8 cellular contexts compared by ENCODE assay signal in the genomic region with DNA sequence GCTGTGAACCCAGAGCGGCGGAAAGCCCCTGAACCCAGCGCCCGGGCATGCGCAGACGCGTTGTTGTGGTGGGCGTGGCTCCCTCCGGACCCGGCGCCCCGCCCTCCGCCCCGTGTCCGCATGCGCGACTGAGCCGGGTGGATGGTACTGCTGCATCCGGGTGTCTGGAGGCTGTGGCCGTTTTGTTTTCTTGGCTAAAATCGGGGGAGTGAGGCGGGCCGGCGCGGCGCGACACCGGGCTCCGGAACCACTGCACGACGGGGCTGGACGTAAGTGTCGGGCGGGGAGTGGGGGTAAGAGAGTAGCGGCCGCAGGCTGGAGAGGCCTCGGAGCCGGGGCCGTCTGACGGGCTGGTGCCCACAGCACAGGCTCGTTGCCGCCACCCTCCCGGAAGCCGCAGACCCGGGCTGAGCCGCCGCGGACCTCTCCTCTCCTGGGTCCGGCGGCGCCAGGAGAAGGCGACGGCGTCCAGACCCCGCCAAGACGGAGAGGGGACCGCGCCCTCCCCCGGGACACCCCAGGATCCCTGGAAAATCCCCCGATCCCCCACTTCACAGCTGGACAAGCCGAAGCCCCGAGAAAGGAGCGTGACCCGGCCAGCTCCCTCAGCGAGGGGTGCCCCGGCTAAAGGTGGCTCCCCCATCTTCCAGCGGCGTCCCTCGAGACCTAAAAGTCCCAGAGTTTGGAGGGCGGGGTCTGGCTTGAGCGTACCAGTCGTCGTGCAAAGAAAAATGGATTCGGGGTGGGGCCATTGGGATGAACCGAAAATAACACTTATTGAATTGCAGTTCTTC. TPM values are rescaled to one million over a fixed set of nuclear protein-coding genes. Genes with fewer than 3 reads are reported as not detected.
DNase-seq lines count a peak whose midpoint lies in the region; FAIRE-seq and TF ChIP-seq lines count a peak whose summit lies in the region.

Gene TMEM50A (plus strand): TSS at position 147 of the 794 bp plus-strand sequence. CDS start 2,153 bp downstream, outside the sequence.

- H3K27ac ChIP-seq in SJCRH30, result peak within 1 kb of the TSS; percentile 66
- peak within 1 kb of the TSS; percentile 92 for H3K27ac ChIP-seq in neural cell (ENCODE audit: low read length)
- H3K27ac ChIP-seq in stomach smooth muscle (ENCODE audit: low read length), result peak within 1 kb of the TSS; percentile 88

- H3F3A ChIP-seq in Loucy (ENCODE audit: low read depth) (no peaks in the 10 kb centered on the region), neural cell (ENCODE audit: insufficient read depth, low read length, poor library complexity, severe bottlenecking) (no peaks in the 10 kb centered on the region)

- TF ChIP-seq RAD21 in neural cell (conservative IDR thresholded peaks at IDR 0.05), result peak; percentile 28

- H3K4me3 ChIP-seq in Loucy (ENCODE audit: low read length, poor library complexity, severe bottlenecking), result peak within 1 kb of the TSS; percentile 89
- peak within 1 kb of the TSS; percentile 68 for H3K4me3 ChIP-seq in SJCRH30
- peak within 1 kb of the TSS; percentile 97 for H3K4me3 ChIP-seq in neural cell (ENCODE audit: low read length)
- peak within 1 kb of the TSS; percentile 88 to 94 for H3K4me3 ChIP-seq in stomach smooth muscle (ENCODE audit: low read length in 2 of 2)

- no peaks in the 10 kb centered on the region; the same call in 1 of the 2 replicates for H3K36me3 ChIP-seq in ES-I3 (ENCODE audit: insufficient read depth, low read length)
- H3K36me3 ChIP-seq in Loucy (ENCODE audit: insufficient read depth, low read length), result peaks cover 6% of the 10 kb centered on the region; the same call in 1 of the 2 replicates
- peaks cover 10% of the 10 kb centered on the region for H3K36me3 ChIP-seq in SJCRH30
- H3K36me3 ChIP-seq in neural cell (ENCODE audit: insufficient read depth, low read length), result no peaks in the 10 kb centered on the region
- no peaks in the 10 kb centered on the region for H3K36me3 ChIP-seq in stomach smooth muscle (ENCODE audit: control insufficient read depth in 2 of 2, insufficient read depth in 2 of 2, low read length in 2 of 2)

- peak; percentile 58 for TF ChIP-seq POLR2A in H54 (IDR thresholded peaks at IDR 0.05; ENCODE audit: low read depth, low read length)

- H2AFZ ChIP-seq in Loucy (ENCODE audit: low read length) (peak within 1 kb of the TSS; percentile 86), neural cell (ENCODE audit: low read depth, low read length) (peak within 1 kb of the TSS; percentile 87)

- DNase-seq in H54 (ENCODE audit: insufficient read length, low spot score) (peak; percentile 65), SJCRH30 (peak; percentile 91 to 93), activated gamma-delta T cell treated with Interleukin-2 at 50 U/mL for 16 hours (peak; percentile 90), fibroblast of the conjunctiva (ENCODE audit: low read depth) (peak; percentile 79)

- peak within 1 kb of the TSS; percentile 94 for H3K9ac ChIP-seq in ES-I3 (ENCODE audit: low read depth, low read length)
- peak within 1 kb of the TSS; percentile 87 for H3K9ac ChIP-seq in Loucy (ENCODE audit: low read depth, low read length, poor library complexity, severe bottlenecking)
- H3K9ac ChIP-seq in neural cell (ENCODE audit: low read length), result peak within 1 kb of the TSS; percentile 93
- peak within 1 kb of the TSS; percentile 92 to 97 for H3K9ac ChIP-seq in stomach smooth muscle (ENCODE audit: low read length in 2 of 2)

- no peaks in the 10 kb centered on the region for H3K27me3 ChIP-seq in Loucy (ENCODE audit: insufficient read depth, low read length, poor library complexity, severe bottlenecking)
- no peaks in the 10 kb centered on the region for H3K27me3 ChIP-seq in SJCRH30
- no peaks in the 10 kb centered on the region for H3K27me3 ChIP-seq in neural cell (ENCODE audit: insufficient read depth, low read depth, low read length)
- no peaks in the 10 kb centered on the region for H3K27me3 ChIP-seq in stomach smooth muscle (ENCODE audit: control insufficient read depth in 1 of 2, insufficient read depth in 2 of 2, low read length in 2 of 2)

- H3K79me2 ChIP-seq in Loucy (ENCODE audit: insufficient read depth, low read length), result peaks cover 58% of the 10 kb centered on the region
- peaks cover 46% of the 10 kb centered on the region for H3K79me2 ChIP-seq in neural cell (replicated peaks; ENCODE audit: insufficient read depth, low read length)

- TF ChIP-seq EP300 in neural cell (conservative IDR thresholded peaks at IDR 0.05; ENCODE audit: poor library complexity, severe bottlenecking), result peak; percentile 20

- H3K4me2 ChIP-seq in Loucy (ENCODE audit: low read depth, low read length, poor library complexity, severe bottlenecking) (peak within 1 kb of the TSS; percentile 98), neural cell (ENCODE audit: low read length) (peak within 1 kb of the TSS; percentile 100)

- H4K20me1 ChIP-seq in Loucy (ENCODE audit: insufficient read depth, low read length, poor library complexity, severe bottlenecking) (peaks cover 45% of the 10 kb centered on the region), neural cell (ENCODE audit: insufficient read depth) (no peaks in the 10 kb centered on the region)

- peak; percentile 55 for FAIRE-seq in H54 (lab: Jason Lieb, UNC)

- TF ChIP-seq CTCF in Loucy (conservative IDR thresholded peaks at IDR 0.05; ENCODE audit: low read length), result no peak
- no peak for TF ChIP-seq CTCF in neural cell (IDR thresholded peaks at IDR 0.05; ENCODE audit: poor library complexity, severe bottlenecking)

- H3K9me3 ChIP-seq in ES-I3 (ENCODE audit: control insufficient read depth, insufficient read depth, low read length), result no peaks in the 10 kb centered on the region
- H3K9me3 ChIP-seq in Loucy (ENCODE audit: insufficient read depth, low read depth, low read length), result no peaks in the 10 kb centered on the region
- no peaks in the 10 kb centered on the region for H3K9me3 ChIP-seq in SJCRH30 (replicated peaks)
- H3K9me3 ChIP-seq in neural cell (ENCODE audit: low read length), result no peaks in the 10 kb centered on the region
- no peaks in the 10 kb centered on the region for H3K9me3 ChIP-seq in stomach smooth muscle (ENCODE audit: control insufficient read depth in 2 of 2, low read length in 2 of 2)

- H3K9me2 ChIP-seq in Loucy (replicated peaks; ENCODE audit: low read depth, low read length) (no peaks in the 10 kb centered on the region), neural cell (ENCODE audit: insufficient read depth, low read length) (no peaks in the 10 kb centered on the region)

- H3K4me1 ChIP-seq in ES-I3 (ENCODE audit: insufficient read depth, low read length) (0 out of 2 replicates have a peak, but pooled peaks cover 3% of the 10 kb centered on the region), Loucy (ENCODE audit: insufficient read depth, low read length, poor library complexity, severe bottlenecking) (peaks cover 38% of the 10 kb centered on the region), SJCRH30 (peaks cover 20% of the 10 kb centered on the region), stomach smooth muscle (ENCODE audit: control insufficient read depth, insufficient read depth, low read length) (peaks cover 5% of the 10 kb centered on the region)

TF ChIP-seq in neural cell, 6 proteins besides CTCF, POLR2A, EP300 and RAD21:
- peak; percentile 31 for TF ChIP-seq SMC3 (conservative IDR thresholded peaks at IDR 0.05; ENCODE audit: poor library complexity)
- peak; percentile 86 for TF ChIP-seq POLR2AphosphoS5 (IDR thresholded peaks at IDR 0.05)
- no peak for TF ChIP-seq EZH2 (IDR thresholded peaks at IDR 0.05; ENCODE audit: borderline replicate concordance, insufficient read depth, low read length, poor library complexity, severe bottlenecking)
- peak; percentile 63 for TF ChIP-seq MXI1 (conservative IDR thresholded peaks at IDR 0.05; ENCODE audit: poor library complexity, severe bottlenecking)
- TF ChIP-seq, protein P1, sequence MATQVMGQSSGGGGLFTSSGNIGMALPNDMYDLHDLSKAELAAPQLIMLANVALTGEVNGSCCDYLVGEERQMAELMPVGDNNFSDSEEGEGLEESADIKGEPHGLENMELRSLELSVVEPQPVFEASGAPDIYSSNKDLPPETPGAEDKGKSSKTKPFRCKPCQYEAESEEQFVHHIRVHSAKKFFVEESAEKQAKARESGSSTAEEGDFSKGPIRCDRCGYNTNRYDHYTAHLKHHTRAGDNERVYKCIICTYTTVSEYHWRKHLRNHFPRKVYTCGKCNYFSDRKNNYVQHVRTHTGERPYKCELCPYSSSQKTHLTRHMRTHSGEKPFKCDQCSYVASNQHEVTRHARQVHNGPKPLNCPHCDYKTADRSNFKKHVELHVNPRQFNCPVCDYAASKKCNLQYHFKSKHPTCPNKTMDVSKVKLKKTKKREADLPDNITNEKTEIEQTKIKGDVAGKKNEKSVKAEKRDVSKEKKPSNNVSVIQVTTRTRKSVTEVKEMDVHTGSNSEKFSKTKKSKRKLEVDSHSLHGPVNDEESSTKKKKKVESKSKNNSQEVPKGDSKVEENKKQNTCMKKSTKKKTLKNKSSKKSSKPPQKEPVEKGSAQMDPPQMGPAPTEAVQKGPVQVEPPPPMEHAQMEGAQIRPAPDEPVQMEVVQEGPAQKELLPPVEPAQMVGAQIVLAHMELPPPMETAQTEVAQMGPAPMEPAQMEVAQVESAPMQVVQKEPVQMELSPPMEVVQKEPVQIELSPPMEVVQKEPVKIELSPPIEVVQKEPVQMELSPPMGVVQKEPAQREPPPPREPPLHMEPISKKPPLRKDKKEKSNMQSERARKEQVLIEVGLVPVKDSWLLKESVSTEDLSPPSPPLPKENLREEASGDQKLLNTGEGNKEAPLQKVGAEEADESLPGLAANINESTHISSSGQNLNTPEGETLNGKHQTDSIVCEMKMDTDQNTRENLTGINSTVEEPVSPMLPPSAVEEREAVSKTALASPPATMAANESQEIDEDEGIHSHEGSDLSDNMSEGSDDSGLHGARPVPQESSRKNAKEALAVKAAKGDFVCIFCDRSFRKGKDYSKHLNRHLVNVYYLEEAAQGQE (IDR thresholded peaks at IDR 0.05; ENCODE audit: borderline replicate concordance), result peak; percentile 59
- TF ChIP-seq TAF1 (IDR thresholded peaks at IDR 0.05; ENCODE audit: low read depth), result peak; percentile 57

RNA-seq across cellular contexts. Expression of gene TMEM50A, which starts in this region (rescaled TPM):
- 125 and 137 TPM in 2 replicates for total RNA-seq in SJCRH30 (2014; rRNA removed; shearing (Covaris generic))
- polyA plus RNA-seq in neural cell, result 146 and 161 TPM in 2 replicates
- 90.3 and 93.2 TPM in 2 replicates for polyA minus RNA-seq in neural cell

Comparison
In these comparisons a context has a peak if more than half of its experiments do, and no peak if none do; other contexts are left out.
1. Peak in every context shown above with its lines: DNase-seq, H3K4me3 ChIP-seq and H3K27ac ChIP-seq.